ENCODE assay signal across 16 cellular contexts in genomic region chr13:26538363-26539317, GRCh38. TPM values are rescaled to one million over a fixed set of nuclear protein-coding genes. Genes with fewer than 3 reads are reported as not detected.
A peak's percentile ranks its signal among the peaks of the same experiment; 100 is the strongest.
DNase-seq lines count a peak whose midpoint lies in the region; ATAC-seq and TF ChIP-seq lines count a peak whose summit lies in the region.
"Had no signal": no experiment of that assay in that cellular context is flagged by ENCODE, and none has a peak within 500 bp of the region (broad histone marks: within the 10 kb centered on the region; RNA-seq: fewer than 3 reads in every experiment).

No MANE protein-coding gene starts in this region.

- 50% methylated on average over 10 of the region's 10 CpGs for WGBS in right cardiac atrium

- H3K27me3 Mint-ChIP-seq in stimulated activated naive CD8-positive, alpha-beta T cell treated with anti-CD3 and anti-CD28 coated beads, Interleukin-15, amount 100 ng/mL, for 72 hours = peaks cover 48% of the 10 kb centered on the region
- peaks cover 30% of the 10 kb centered on the region for H3K27me3 Mint-ChIP-seq in nephron progenitor cell (ENCODE audit: low read depth, poor library complexity)

- no peak for TF ChIP-seq CTCF in RWPE2 (IDR thresholded peaks at IDR 0.05; ENCODE audit: poor library complexity, severe bottlenecking)
- TF ChIP-seq CTCF in nephron progenitor cell (IDR thresholded peaks at IDR 0.05) = no peak

- H3K9me3 ChIP-seq in RWPE2 (ENCODE audit: severe bottlenecking) = peaks cover 4% of the 10 kb centered on the region
- no peaks in the 10 kb centered on the region for H3K9me3 ChIP-seq in right cardiac atrium (ENCODE audit: control insufficient read depth, low read length)
- H3K9me3 ChIP-seq: SJCRH30, thoracic aorta had no signal

- no peaks in the 10 kb centered on the region for H3K4me1 Mint-ChIP-seq in stimulated activated naive CD8-positive, alpha-beta T cell treated with anti-CD3 and anti-CD28 coated beads, Interleukin-15, amount 100 ng/mL, for 72 hours
- no peaks in the 10 kb centered on the region for H3K4me1 Mint-ChIP-seq in nephron progenitor cell
- H3K4me1 Mint-ChIP-seq: immature natural killer cell had no signal

- no peak overlapping the region for H3K4me3 ChIP-seq in RWPE2 (ENCODE audit: severe bottlenecking)
- no peak overlapping the region for H3K4me3 ChIP-seq in right cardiac atrium (ENCODE audit: low read length)
- H3K4me3 ChIP-seq: SJCRH30, thoracic aorta had no signal

- intact Hi-C loops in right cardiac atrium (cut with DNase I) = no loop called here

- no peak overlapping the region for H3K27ac Mint-ChIP-seq in stimulated activated naive CD8-positive, alpha-beta T cell treated with anti-CD3 and anti-CD28 coated beads, Interleukin-15, amount 100 ng/mL, for 72 hours
- H3K27ac Mint-ChIP-seq in nephron progenitor cell = no peak overlapping the region
- H3K27ac Mint-ChIP-seq: immature natural killer cell had no signal

- no peak overlapping the region for H3K4me3 Mint-ChIP-seq in stimulated activated naive CD8-positive, alpha-beta T cell treated with anti-CD3 and anti-CD28 coated beads, Interleukin-15, amount 100 ng/mL, for 72 hours
- H3K4me3 Mint-ChIP-seq in nephron progenitor cell = no peak overlapping the region
- H3K4me3 Mint-ChIP-seq: immature natural killer cell had no signal

- H3K4me1 ChIP-seq in RWPE2 (ENCODE audit: insufficient read depth, poor library complexity, severe bottlenecking) = no peaks in the 10 kb centered on the region
- H3K4me1 ChIP-seq in right cardiac atrium (ENCODE audit: control insufficient read depth, insufficient read depth, low read length) = peaks cover 1% of the 10 kb centered on the region
- H3K4me1 ChIP-seq: SJCRH30 had no signal

- DNase-seq in AG20443 (ENCODE audit: low spot score) (peak; percentile 47), NCI-H1092 (lab: John Stamatoyannopoulos, UW) (peak; percentile 46), RWPE2 (ENCODE audit: low spot score) (no peak), right cardiac atrium (peak in 1 of 3 donors; percentile 26), nephron progenitor cell (no peak)
- no peak for DNase-seq in stimulated activated CD4-positive, alpha-beta T cell treated with anti-CD3 and anti-CD28 coated beads, Interleukin-2, amount 100 ng/mL, for 48 hours
- DNase-seq in stimulated activated naive CD8-positive, alpha-beta T cell treated with anti-CD3 and anti-CD28 coated beads, Interleukin-15, amount 100 ng/mL, for 72 hours = no peak
- DNase-seq: activated gamma-delta T cell treated with Interleukin-2 at 50 U/mL for 16 hours; AML-193; effector CD8-positive, alpha-beta T cell; HCEC 1CT; immature natural killer cell; SJCRH30; stimulated activated CD4-positive, alpha-beta T cell treated with anti-CD3 and anti-CD28 coated beads, Interleukin-15, amount 100 ng/mL, for 24 hours had no signal

- H3K27ac ChIP-seq in RWPE2 (ENCODE audit: poor library complexity, severe bottlenecking) (no peak overlapping the region), right cardiac atrium (ENCODE audit: low read length) (no peak overlapping the region)
- H3K27ac ChIP-seq: SJCRH30, thoracic aorta had no signal

- H3K9me3 Mint-ChIP-seq in stimulated activated naive CD8-positive, alpha-beta T cell treated with anti-CD3 and anti-CD28 coated beads, Interleukin-15, amount 100 ng/mL, for 72 hours = no peaks in the 10 kb centered on the region
- no peaks in the 10 kb centered on the region for H3K9me3 Mint-ChIP-seq in nephron progenitor cell

- H3K27me3 ChIP-seq in RWPE2 (ENCODE audit: insufficient read depth, poor library complexity, severe bottlenecking) = peaks cover 6% of the 10 kb centered on the region
- no peaks in the 10 kb centered on the region for H3K27me3 ChIP-seq in right cardiac atrium (ENCODE audit: control insufficient read depth, insufficient read depth)
- H3K27me3 ChIP-seq: SJCRH30 had no signal

- no peaks in the 10 kb centered on the region for H3K36me3 ChIP-seq in RWPE2 (ENCODE audit: low read depth)
- H3K36me3 ChIP-seq: SJCRH30, thoracic aorta had no signal

- ATAC-seq in RWPE2 (ENCODE audit: low read depth) (peak; percentile 56; the same call in 2 of the 3 replicates), right cardiac atrium (peak; percentile 81 to 90), HG02610 (IDR thresholded peaks at IDR 0.05; ENCODE audit: unreplicated experiment) (no peak)
- ATAC-seq in stimulated activated naive CD8-positive, alpha-beta T cell treated with anti-CD3 and anti-CD28 coated beads, Interleukin-15, amount 100 ng/mL, for 72 hours = no peak

- H3K36me3 Mint-ChIP-seq in nephron progenitor cell (ENCODE audit: low read depth) = no peaks in the 10 kb centered on the region
- H3K36me3 Mint-ChIP-seq: immature natural killer cell had no signal

RNA-seq across cellular contexts. Expression of gene WASF3, which starts 18.8 kb away (rescaled TPM):
- total RNA-seq in right cardiac atrium = 10 to 100 TPM; 12.7 to 16.0 (median 14.4) TPM
- polyA plus RNA-seq in right cardiac atrium = 5.9 TPM

Comparison
In these comparisons a context has a peak if more than half of its experiments do, and no peak if none do; other contexts are left out.
1. DNase-seq: peak in AG20443 (single experiment) and NCI-H1092 (single experiment); none in RWPE2 (single experiment), stimulated activated CD4-positive, alpha-beta T cell treated with anti-CD3 and anti-CD28 coated beads, Interleukin-2, amount 100 ng/mL, for 48 hours (0 of 2), stimulated activated naive CD8-positive, alpha-beta T cell treated with anti-CD3 and anti-CD28 coated beads, Interleukin-15, amount 100 ng/mL, for 72 hours (0 of 2) and nephron progenitor cell (single experiment).
2. ATAC-seq: peak in RWPE2 (single experiment) and right cardiac atrium (2 of 2); none in HG02610 (single experiment) and stimulated activated naive CD8-positive, alpha-beta T cell treated with anti-CD3 and anti-CD28 coated beads, Interleukin-15, amount 100 ng/mL, for 72 hours (single experiment).